In genomic region chr20:17044920-17045319, GRCh38 we compare ENCODE assay signal across 34 cellular contexts.
"Had no signal": no experiment of that assay in that cellular context is flagged by ENCODE, and none has a peak within 500 bp of the region (broad histone marks: within the 10 kb centered on the region; RNA-seq: fewer than 3 reads in every experiment).

No MANE protein-coding gene starts in this region.

- H3K27me3 Mint-ChIP-seq: activated B cell treated with CpG ODN at 0.5 μM for 24 hours; activated CD4-positive, alpha-beta memory T cell treated with anti-CD3 and anti-CD28 coated beads, Interleukin-2, amount 10 ng/mL, durations not matched to agents 7 days and 5 days; activated CD8-positive, alpha-beta memory T cell treated with anti-CD3 and anti-CD28 coated beads, Interleukin-2, amount 10 ng/mL, durations not matched to agents 7 days and 5 days; activated naive CD4-positive, alpha-beta T cell treated with anti-CD3 and anti-CD28 coated beads, Interleukin-2, amount 10 ng/mL, durations not matched to agents 7 days and 5 days; activated naive CD8-positive, alpha-beta T cell treated with anti-CD3 and anti-CD28 coated beads for 36 hours; central memory CD8-positive, alpha-beta T cell; T-cell; T-helper 17 cell had no signal

- H3K4me1 Mint-ChIP-seq: activated B cell treated with CpG ODN at 0.5 μM for 24 hours; activated CD4-positive, alpha-beta memory T cell treated with anti-CD3 and anti-CD28 coated beads, Interleukin-2, amount 10 ng/mL, durations not matched to agents 7 days and 5 days; activated CD8-positive, alpha-beta memory T cell treated with anti-CD3 and anti-CD28 coated beads, Interleukin-2, amount 10 ng/mL, durations not matched to agents 7 days and 5 days; activated naive CD4-positive, alpha-beta T cell treated with anti-CD3 and anti-CD28 coated beads, Interleukin-2, amount 10 ng/mL, durations not matched to agents 7 days and 5 days; activated naive CD8-positive, alpha-beta T cell treated with anti-CD3 and anti-CD28 coated beads for 36 hours; central memory CD8-positive, alpha-beta T cell; T-cell; T-helper 17 cell had no signal

- H3K4me3 Mint-ChIP-seq: activated B cell treated with CpG ODN at 0.5 μM for 24 hours; activated CD4-positive, alpha-beta memory T cell treated with anti-CD3 and anti-CD28 coated beads, Interleukin-2, amount 10 ng/mL, durations not matched to agents 7 days and 5 days; activated CD8-positive, alpha-beta memory T cell treated with anti-CD3 and anti-CD28 coated beads, Interleukin-2, amount 10 ng/mL, durations not matched to agents 7 days and 5 days; activated naive CD4-positive, alpha-beta T cell treated with anti-CD3 and anti-CD28 coated beads, Interleukin-2, amount 10 ng/mL, durations not matched to agents 7 days and 5 days; activated naive CD8-positive, alpha-beta T cell treated with anti-CD3 and anti-CD28 coated beads for 36 hours; central memory CD8-positive, alpha-beta T cell; T-cell; T-helper 17 cell had no signal

- H3K27ac ChIP-seq: brain microvascular endothelial cell, PC-9, RWPE1, VCaP had no signal

- H3K9me3 Mint-ChIP-seq: activated B cell treated with CpG ODN at 0.5 μM for 24 hours; activated CD4-positive, alpha-beta memory T cell treated with anti-CD3 and anti-CD28 coated beads, Interleukin-2, amount 10 ng/mL, durations not matched to agents 7 days and 5 days; activated naive CD4-positive, alpha-beta T cell treated with anti-CD3 and anti-CD28 coated beads, Interleukin-2, amount 10 ng/mL, durations not matched to agents 7 days and 5 days had no signal

- DNase-seq: activated B cell treated with CpG ODN at 0.5 μM for 24 hours; activated CD4-positive, alpha-beta memory T cell treated with anti-CD3 and anti-CD28 coated beads, Interleukin-2, amount 10 ng/mL, durations not matched to agents 7 days and 5 days; activated CD4-positive, alpha-beta T cell treated with anti-CD3 and anti-CD28 coated beads for 4 hours; activated CD4-positive, alpha-beta T cell treated with anti-CD3 and anti-CD28 coated beads, Interleukin-2, amount 50 U/mL, for 1 hour; activated CD4-positive, CD25-positive, alpha-beta regulatory T cell treated with anti-CD3 and anti-CD28 coated beads, Interleukin-2, amount 50 U/mL, for 72 hours; activated CD8-positive, alpha-beta memory T cell treated with anti-CD3 and anti-CD28 coated beads for 24 hours; activated CD8-positive, alpha-beta memory T cell treated with anti-CD3 and anti-CD28 coated beads, Interleukin-2, amount 10 ng/mL, durations not matched to agents 7 days and 5 days; activated CD8-positive, alpha-beta memory T cell treated with anti-CD3 and anti-CD28 coated beads, Interleukin-2, amount 50 U/mL, for 48 hours; activated effector memory CD4-positive, alpha-beta T cell treated with Interleukin-2 at 50 U/mL for 16 hours; activated naive CD4-positive, alpha-beta T cell treated with anti-CD3 and anti-CD28 coated beads, Interleukin-2, amount 10 ng/mL, durations not matched to agents 7 days and 5 days; activated naive CD8-positive, alpha-beta T cell treated with anti-CD3 and anti-CD28 coated beads for 36 hours; activated T-cell treated with anti-CD3 and anti-CD28 coated beads, Interleukin-2, amount 50 U/mL, for 48 hours; amniotic stem cell; aorta; brain microvascular endothelial cell; Karpas-422; KBM-7; NCI-H1105; NCI-H1417 treated with DMSO at 0.1 percent for 48 hours; NCI-H187 treated with DMSO at 0.1 percent for 48 hours; NCI-H2081; NCI-H226; NCI-H446 treated with DMSO at 0.1 percent for 48 hours; NCI-H69; NK-92 treated with Interleukin-12 subunit alpha and Interleukin-12 subunit beta, amount 100 ng/mL, for 24 hours; PC-9; SIG-M5; T-cell; T-helper 17 cell had no signal

- H3K36me3 Mint-ChIP-seq: activated CD8-positive, alpha-beta memory T cell treated with anti-CD3 and anti-CD28 coated beads, Interleukin-2, amount 10 ng/mL, durations not matched to agents 7 days and 5 days; activated naive CD4-positive, alpha-beta T cell treated with anti-CD3 and anti-CD28 coated beads, Interleukin-2, amount 10 ng/mL, durations not matched to agents 7 days and 5 days; activated naive CD8-positive, alpha-beta T cell treated with anti-CD3 and anti-CD28 coated beads for 36 hours; T-cell had no signal

- ATAC-seq: activated CD8-positive, alpha-beta memory T cell treated with anti-CD3 and anti-CD28 coated beads, Interleukin-2, amount 10 ng/mL, durations not matched to agents 7 days and 5 days; Right ventricle myocardium inferior; SK-N-SH treated with all-trans-retinoic acid at 6 μM for 48 hours; T-cell; T-helper 17 cell had no signal

- H3K27me3 ChIP-seq: brain microvascular endothelial cell had no signal

- H3K27ac Mint-ChIP-seq: activated B cell treated with CpG ODN at 0.5 μM for 24 hours; activated CD4-positive, alpha-beta memory T cell treated with anti-CD3 and anti-CD28 coated beads, Interleukin-2, amount 10 ng/mL, durations not matched to agents 7 days and 5 days; activated CD8-positive, alpha-beta memory T cell treated with anti-CD3 and anti-CD28 coated beads, Interleukin-2, amount 10 ng/mL, durations not matched to agents 7 days and 5 days; activated naive CD4-positive, alpha-beta T cell treated with anti-CD3 and anti-CD28 coated beads, Interleukin-2, amount 10 ng/mL, durations not matched to agents 7 days and 5 days; activated naive CD8-positive, alpha-beta T cell treated with anti-CD3 and anti-CD28 coated beads for 36 hours; T-cell; T-helper 17 cell had no signal
